In the genomic region with DNA sequence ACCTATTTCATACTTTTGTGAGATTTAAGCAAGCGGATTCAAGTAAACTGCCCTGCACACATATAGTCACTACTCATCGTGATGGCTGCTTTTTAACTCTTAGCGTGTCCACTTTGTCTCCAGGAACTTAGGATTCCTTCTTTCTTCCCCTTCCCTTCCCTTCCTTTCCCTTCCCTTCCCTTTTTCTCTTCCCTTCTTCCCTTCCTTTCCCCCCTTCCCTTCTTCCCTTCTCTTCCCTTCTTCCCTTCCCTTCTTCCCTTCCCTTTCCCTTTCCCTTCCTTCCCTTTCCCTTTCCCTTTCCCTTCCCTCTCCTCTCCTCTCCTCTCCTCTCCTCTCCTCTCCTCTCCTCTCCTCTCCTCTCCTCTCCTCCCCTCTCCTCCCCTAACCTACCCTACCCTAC, we compare ENCODE assay signal across 22 cellular contexts.
"Had no signal": no experiment of that assay in that cellular context is flagged by ENCODE, and none has a peak within 500 bp of the region (broad histone marks: within the 10 kb centered on the region; RNA-seq: fewer than 3 reads in every experiment).

No MANE protein-coding gene starts in this region.

- H3K36me3 ChIP-seq: heart left ventricle, prostate gland, spleen, thyroid gland, upper lobe of right lung had no signal

- H3K27me3 Mint-ChIP-seq: activated CD4-positive, alpha-beta T cell treated with anti-CD3 and anti-CD28 coated beads, Interleukin-2, amount 10 ng/mL, durations not matched to agents 7 days and 5 days; brain had no signal

- H3K4me3 ChIP-seq: heart left ventricle, prostate gland, spleen, thyroid gland, upper lobe of right lung had no signal

- H3K4me1 ChIP-seq: prostate gland, upper lobe of right lung had no signal

- H3K4me1 Mint-ChIP-seq: natural killer cell had no signal

- H3K27me3 ChIP-seq: spleen, thyroid gland, upper lobe of right lung had no signal

- DNase-seq: activated CD4-positive, alpha-beta T cell treated with anti-CD3 and anti-CD28 coated beads, Interleukin-2, amount 10 ng/mL, durations not matched to agents 7 days and 5 days; activated CD4-positive, CD25-positive, alpha-beta regulatory T cell; activated T-cell treated with anti-CD3 and anti-CD28 coated beads for 4 hours; aorta; effector CD4-positive, alpha-beta T cell; heart left ventricle; left ventricle myocardium superior; mammary epithelial cell; midbrain; natural killer cell; spleen; stimulated activated CD4-positive, alpha-beta T cell treated with anti-CD3 and anti-CD28 coated beads, Interleukin-4, amount 100 ng/mL, for 4 hours; stimulated activated naive CD8-positive, alpha-beta T cell treated with anti-CD3 and anti-CD28 coated beads, Interleukin-15, Interleukin-2, amounts not matched to agents 100 U/mL and 50 U/mL, for 24 hours; T1000; thyroid gland; upper lobe of right lung had no signal

- H3K4me3 Mint-ChIP-seq: activated CD4-positive, alpha-beta T cell treated with anti-CD3 and anti-CD28 coated beads, Interleukin-2, amount 10 ng/mL, durations not matched to agents 7 days and 5 days; brain; dendritic cell treated with granulocyte-macrophage colony-stimulating factor and Interleukin-4, amounts not matched to agents 40 ng/mL and 50 ng/mL, for 4 days; natural killer cell had no signal

- ATAC-seq: heart left ventricle; left ventricle myocardium superior; natural killer cell; SK-N-SH treated with all-trans-retinoic acid at 6 μM for 48 hours; stimulated activated naive CD8-positive, alpha-beta T cell treated with anti-CD3 and anti-CD28 coated beads, Interleukin-15, Interleukin-2, amounts not matched to agents 100 U/mL and 50 U/mL, for 24 hours; upper lobe of right lung had no signal

- H3K9me3 ChIP-seq: heart left ventricle, prostate gland, spleen, thyroid gland, upper lobe of right lung had no signal

- H3K27ac Mint-ChIP-seq: brain; dendritic cell treated with granulocyte-macrophage colony-stimulating factor and Interleukin-4, amounts not matched to agents 40 ng/mL and 50 ng/mL, for 4 days; natural killer cell had no signal

- FAIRE-seq: endometrium, islet of Langerhans had no signal

- H3K27ac ChIP-seq: heart left ventricle, prostate gland, thyroid gland, upper lobe of right lung had no signal

- H3K36me3 Mint-ChIP-seq: brain, natural killer cell had no signal

- H3K9me3 Mint-ChIP-seq: activated CD4-positive, alpha-beta T cell treated with anti-CD3 and anti-CD28 coated beads, Interleukin-2, amount 10 ng/mL, durations not matched to agents 7 days and 5 days; brain; dendritic cell treated with granulocyte-macrophage colony-stimulating factor and Interleukin-4, amounts not matched to agents 40 ng/mL and 50 ng/mL, for 4 days; natural killer cell had no signal
